Comparison of ENCODE assay signal across 2 cellular contexts in the genomic region with DNA sequence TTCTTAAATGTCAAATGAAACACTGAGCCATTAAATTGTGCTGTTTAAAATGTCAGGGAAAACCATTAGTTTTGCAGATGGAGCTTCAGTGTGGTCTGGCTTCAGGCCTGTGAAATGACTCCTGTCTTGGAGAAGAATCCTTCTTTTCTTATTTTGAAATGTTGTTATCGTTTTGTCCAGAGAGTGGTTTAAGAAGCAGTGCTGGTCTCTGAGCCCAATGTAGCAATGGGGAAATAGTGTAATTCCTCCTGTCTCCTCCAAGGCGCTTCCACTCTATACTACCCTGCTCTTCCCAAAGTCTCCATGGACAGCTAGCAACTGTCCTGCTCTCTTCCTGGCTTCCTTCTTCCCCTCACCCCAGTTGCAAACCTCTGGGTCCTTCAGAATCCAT.
TF ChIP-seq lines count a peak whose summit lies in the region.

No MANE protein-coding gene starts in this region.

TF ChIP-seq in GM12878, 131 proteins besides CTCF, POLR2A, EP300 and RAD21 (continued from another document):
- TF ChIP-seq, protein P1, sequence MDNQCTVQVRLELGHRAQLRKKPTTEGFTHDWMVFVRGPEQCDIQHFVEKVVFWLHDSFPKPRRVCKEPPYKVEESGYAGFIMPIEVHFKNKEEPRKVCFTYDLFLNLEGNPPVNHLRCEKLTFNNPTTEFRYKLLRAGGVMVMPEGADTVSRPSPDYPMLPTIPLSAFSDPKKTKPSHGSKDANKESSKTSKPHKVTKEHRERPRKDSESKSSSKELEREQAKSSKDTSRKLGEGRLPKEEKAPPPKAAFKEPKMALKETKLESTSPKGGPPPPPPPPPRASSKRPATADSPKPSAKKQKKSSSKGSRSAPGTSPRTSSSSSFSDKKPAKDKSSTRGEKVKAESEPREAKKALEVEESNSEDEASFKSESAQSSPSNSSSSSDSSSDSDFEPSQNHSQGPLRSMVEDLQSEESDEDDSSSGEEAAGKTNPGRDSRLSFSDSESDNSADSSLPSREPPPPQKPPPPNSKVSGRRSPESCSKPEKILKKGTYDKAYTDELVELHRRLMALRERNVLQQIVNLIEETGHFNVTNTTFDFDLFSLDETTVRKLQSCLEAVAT (IDR thresholded peaks at IDR 0.05): no peak
- TF ChIP-seq ZNF384 (IDR thresholded peaks at IDR 0.05; ENCODE audit: borderline replicate concordance, low read depth, low read length): no peak

TF ChIP-seq in liver, 16 proteins besides CTCF, POLR2A, EP300 and RAD21 (continued from another document):
- TF ChIP-seq ZBTB33 (IDR thresholded peaks at IDR 0.05) (no peak), JUND (IDR thresholded peaks at IDR 0.05) (no peak), RXRA (IDR thresholded peaks at IDR 0.05) (no peak), REST (IDR thresholded peaks at IDR 0.05) (no peak)
